Comparison of ENCODE assay signal across 8 cellular contexts in the genomic region with DNA sequence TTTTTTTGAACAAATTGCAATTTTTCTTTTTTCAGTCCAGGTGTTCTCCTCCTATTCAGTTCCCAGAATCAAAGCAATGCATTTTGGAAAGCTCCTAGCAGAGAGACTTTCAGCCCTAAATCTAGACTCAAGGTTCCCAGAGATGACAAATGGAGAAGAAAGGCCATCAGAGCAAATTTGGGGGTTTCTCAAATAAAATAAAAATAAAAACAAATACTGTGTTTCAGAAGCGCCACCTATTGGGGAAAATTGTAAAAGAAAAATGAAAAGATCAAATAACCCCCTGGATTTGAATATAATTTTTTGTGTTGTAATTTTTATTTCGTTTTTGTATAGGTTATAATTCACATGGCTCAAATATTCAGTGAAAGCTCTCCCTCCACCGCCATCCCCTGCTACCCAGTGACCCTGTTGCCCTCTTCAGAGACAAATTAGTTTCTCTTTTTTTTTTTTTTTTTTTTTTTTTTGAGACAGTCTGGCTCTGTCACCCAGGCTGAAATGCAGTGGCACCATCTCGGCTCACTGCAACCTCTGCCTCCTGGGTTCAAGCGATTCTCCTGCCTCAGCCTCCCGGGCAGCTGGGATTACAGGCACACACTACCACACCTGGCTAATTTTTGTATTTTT. TPM values are rescaled to one million over a fixed set of nuclear protein-coding genes. Genes with fewer than 3 reads are reported as not detected.
DNase-seq lines count a peak whose midpoint lies in the region; ATAC-seq, FAIRE-seq and TF ChIP-seq lines count a peak whose summit lies in the region.

No MANE protein-coding gene starts in this region.

- H3K4me3 ChIP-seq in GM06990 (replicated peaks; ENCODE audit: low read depth, low read length) (no peak overlapping the region), thyroid gland (replicated peaks in 1 of 3) (no peak overlapping the region)

- ATAC-seq in HG03135 (IDR thresholded peaks at IDR 0.05; ENCODE audit: unreplicated experiment) (no peak), HG02852 (IDR thresholded peaks at IDR 0.05; ENCODE audit: unreplicated experiment) (no peak)

- no peak for TF ChIP-seq POLR2A in thyroid gland (IDR thresholded peaks at IDR 0.05)

- H3K9me3 ChIP-seq in thyroid gland, result no peaks in the 10 kb centered on the region

- intact Hi-C loops in thyroid gland (cut with DNase I), result no loop called here

- H3K36me3 ChIP-seq in GM06990 (ENCODE audit: control insufficient read depth, insufficient read depth, low read length), result no peaks in the 10 kb centered on the region
- H3K36me3 ChIP-seq in thyroid gland, result no peaks in the 10 kb centered on the region

- peak; percentile 47 for TF ChIP-seq CTCF in GM06990 (IDR thresholded peaks at IDR 0.05; ENCODE audit: insufficient read depth, low read length, poor library complexity, severe bottlenecking)
- peak in 5 of 6 experiments; percentile 13 to 54 (median 47) for TF ChIP-seq CTCF in thyroid gland (IDR thresholded peaks at IDR 0.05)

- no peak overlapping the region for H3K27ac ChIP-seq in thyroid gland

- no peaks in the 10 kb centered on the region for H3K4me1 ChIP-seq in thyroid gland

- DNase-seq in GM06990 (ENCODE audit: extremely low read depth, insufficient read length), result no peak
- peak; percentile 33 for DNase-seq in SK-MEL-5 (ENCODE audit: low read depth, low spot score)
- DNase-seq in fibroblast of peridontal ligament (ENCODE audit: extremely low read depth), result peak; percentile 53
- DNase-seq in thyroid gland, result no peak
- no peak for DNase-seq in NCI-H2107 (lab: John Stamatoyannopoulos, UW)

- H3K27me3 ChIP-seq in GM06990 (replicated peaks; ENCODE audit: control insufficient read depth, insufficient read depth, low read length) (no peaks in the 10 kb centered on the region; the same call in 1 of the 2 replicates), thyroid gland (no peaks in the 10 kb centered on the region)

- peak; percentile 91 for FAIRE-seq in A204.1 (lab: Jason Lieb, UNC)

- in situ Hi-C loops in SK-MEL-5 (cut with HindIII; ENCODE audit: low pct_unique_long_range_greater_than_20kb, low sequenced_read_pairs), result no loop called here

- WGBS in thyroid gland, 2 donors, result 12 to 15% methylated on average over 6 of the region's 6 CpGs

RNA-seq across cellular contexts. Expression of gene UBE4A, which starts 6.2 kb away (rescaled TPM):
- 45.4 and 51.1 TPM in 2 replicates for total RNA-seq in SK-MEL-5 (2014; rRNA removed; shearing (Covaris generic))
- 29.3 and 38.6 TPM in 2 replicates for polyA plus RNA-seq in SK-MEL-5 (2015; cell fraction: cytosol; rRNA removed)
- 54.4 and 62.7 TPM in 2 replicates for polyA plus RNA-seq in SK-MEL-5 (2015; cell fraction: nucleus; rRNA removed)
- total RNA-seq in thyroid gland, result 10 to 100 TPM; 42.7 to 57.3 (median 48.2) TPM

RNA-seq across cellular contexts. Expression of gene CD3G, which starts 9.1 kb away (rescaled TPM):
- not detected in 2 replicates for total RNA-seq in SK-MEL-5 (2014; rRNA removed; shearing (Covaris generic))
- polyA plus RNA-seq in SK-MEL-5 (2015; cell fraction: cytosol; rRNA removed), result not detected in 2 replicates
- polyA plus RNA-seq in SK-MEL-5 (2015; cell fraction: nucleus; rRNA removed), result not detected in 2 replicates
- 1 to 10 TPM; 1.2 to 4.3 (median 1.9) TPM for total RNA-seq in thyroid gland

RNA-seq across cellular contexts. Expression of gene CD3D, which starts 10.7 kb away (rescaled TPM):
- not detected in 2 replicates for total RNA-seq in SK-MEL-5 (2014; rRNA removed; shearing (Covaris generic))
- not detected in 2 replicates for polyA plus RNA-seq in SK-MEL-5 (2015; cell fraction: cytosol; rRNA removed)
- not detected in 2 replicates for polyA plus RNA-seq in SK-MEL-5 (2015; cell fraction: nucleus; rRNA removed)
- total RNA-seq in thyroid gland, result 1 to 10 TPM in 3 of 4 donors, not detected in 1; 2.0 to 2.3 (median 2.1) TPM

RNA-seq across cellular contexts. Expression of gene ATP5MG, which starts 48.2 kb away (rescaled TPM):
- total RNA-seq in SK-MEL-5 (2014; rRNA removed; shearing (Covaris generic)), result 138 and 155 TPM in 2 replicates
- polyA plus RNA-seq in SK-MEL-5 (2015; cell fraction: cytosol; rRNA removed), result 49.1 and 92.3 TPM in 2 replicates
- polyA plus RNA-seq in SK-MEL-5 (2015; cell fraction: nucleus; rRNA removed), result 8.7 and 19.3 TPM in 2 replicates
- total RNA-seq in thyroid gland, result 100 to 1,000 TPM in 2 of 4 donors, 10 to 100 TPM in 2; 63.9 to 716 (median 170) TPM

RNA-seq across cellular contexts. Expression of gene CD3E, which starts 48.7 kb away (rescaled TPM):
- not detected in 2 replicates for total RNA-seq in SK-MEL-5 (2014; rRNA removed; shearing (Covaris generic))
- polyA plus RNA-seq in SK-MEL-5 (2015; cell fraction: cytosol; rRNA removed), result 0.19 TPM in 1 of 2 replicates, not detected in the other
- not detected in 2 replicates for polyA plus RNA-seq in SK-MEL-5 (2015; cell fraction: nucleus; rRNA removed)
- 1 to 10 TPM; 3.0 to 4.3 (median 3.3) TPM for total RNA-seq in thyroid gland

Comparison
In these comparisons a context has a peak if more than half of its experiments do, and no peak if none do; other contexts are left out.
1. DNase-seq: peak in SK-MEL-5 (single experiment) and fibroblast of peridontal ligament (single experiment); none in GM06990 (single experiment), thyroid gland (0 of 2) and NCI-H2107 (single experiment).